13 cellular contexts compared by ENCODE assay signal in the genomic region with DNA sequence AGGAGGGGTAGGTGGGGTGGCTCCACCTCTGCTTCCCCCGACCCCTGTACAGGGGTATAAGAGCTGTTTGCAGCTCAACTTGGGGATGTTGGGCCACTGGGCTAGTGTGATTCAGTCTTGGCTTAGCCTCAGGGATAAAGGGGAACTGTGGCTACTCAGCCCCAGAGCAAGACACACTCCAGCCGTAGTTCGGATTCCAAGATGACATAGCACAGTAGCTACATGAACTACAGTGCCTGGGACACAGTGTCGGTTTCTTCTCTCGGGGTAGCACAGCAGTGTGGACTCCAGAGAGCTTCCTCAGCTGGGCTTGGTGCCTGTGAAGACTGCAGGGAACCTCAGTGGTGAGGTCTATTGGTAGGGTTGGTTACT.
"Had no signal": no experiment of that assay in that cellular context is flagged by ENCODE, and none has a peak within 500 bp of the region (broad histone marks: within the 10 kb centered on the region; RNA-seq: fewer than 3 reads in every experiment).

No MANE protein-coding gene starts in this region.

- H3K36me3 ChIP-seq: colonic mucosa, pancreas, uterus had no signal

- H3K4me1 ChIP-seq: colonic mucosa, gastrocnemius medialis, left ventricle myocardium inferior, pancreas, stomach, uterus had no signal

- H3K27ac ChIP-seq: colonic mucosa, gastrocnemius medialis, left ventricle myocardium inferior, pancreas, stomach, uterus had no signal

- H3K27ac Mint-ChIP-seq: activated CD8-positive, alpha-beta T cell treated with anti-CD3 and anti-CD28 coated beads, Interleukin-2, amount 10 ng/mL, durations not matched to agents 7 days and 5 days; activated naive CD8-positive, alpha-beta T cell treated with anti-CD3 and anti-CD28 coated beads, Interleukin-2, amount 50 U/mL, for 24 hours; activated T-helper 1 cell treated with anti-CD3 and anti-CD28 coated beads, Interleukin-12 subunit alpha, Interleukin-12 subunit beta, Interleukin-2, Interleukin-4 antibody, amounts not matched to agents 30 ng/mL and 10 ng/mL and 1 ng/mL, durations not matched to agents 14 hours and 24 hours and 36 hours had no signal

- H3K9me3 Mint-ChIP-seq: activated naive CD8-positive, alpha-beta T cell treated with anti-CD3 and anti-CD28 coated beads, Interleukin-2, amount 50 U/mL, for 24 hours; activated T-helper 1 cell treated with anti-CD3 and anti-CD28 coated beads, Interleukin-12 subunit alpha, Interleukin-12 subunit beta, Interleukin-2, Interleukin-4 antibody, amounts not matched to agents 30 ng/mL and 10 ng/mL and 1 ng/mL, durations not matched to agents 14 hours and 24 hours and 36 hours had no signal

- DNase-seq: activated CD4-positive, alpha-beta T cell treated with anti-CD3 and anti-CD28 coated beads for 4 hours; activated CD8-positive, alpha-beta memory T cell treated with anti-CD3 and anti-CD28 coated beads, Interleukin-2, amount 50 U/mL, for 48 hours; activated CD8-positive, alpha-beta T cell treated with anti-CD3 and anti-CD28 coated beads, Interleukin-2, amount 10 ng/mL, durations not matched to agents 7 days and 5 days; activated naive CD4-positive, alpha-beta T cell; activated naive CD8-positive, alpha-beta T cell treated with anti-CD3 and anti-CD28 coated beads, Interleukin-2, amount 50 U/mL, for 24 hours; colonic mucosa; gastrocnemius medialis; left ventricle myocardium inferior; pancreas; stimulated activated CD4-positive, alpha-beta T cell treated with anti-CD3 and anti-CD28 coated beads, Interleukin-4, amount 100 ng/mL, for 24 hours; stomach; uterus had no signal

- H3K9me3 ChIP-seq: colonic mucosa, gastrocnemius medialis, left ventricle myocardium inferior, pancreas, stomach, uterus had no signal

- H3K4me3 Mint-ChIP-seq: activated CD8-positive, alpha-beta T cell treated with anti-CD3 and anti-CD28 coated beads, Interleukin-2, amount 10 ng/mL, durations not matched to agents 7 days and 5 days; activated naive CD8-positive, alpha-beta T cell treated with anti-CD3 and anti-CD28 coated beads, Interleukin-2, amount 50 U/mL, for 24 hours; activated T-helper 1 cell treated with anti-CD3 and anti-CD28 coated beads, Interleukin-12 subunit alpha, Interleukin-12 subunit beta, Interleukin-2, Interleukin-4 antibody, amounts not matched to agents 30 ng/mL and 10 ng/mL and 1 ng/mL, durations not matched to agents 14 hours and 24 hours and 36 hours had no signal

- H3K27me3 ChIP-seq: colonic mucosa, gastrocnemius medialis, pancreas, stomach, uterus had no signal

- H3K4me3 ChIP-seq: colonic mucosa, gastrocnemius medialis, left ventricle myocardium inferior, pancreas, stomach, uterus had no signal

- H3K27me3 Mint-ChIP-seq: activated naive CD8-positive, alpha-beta T cell treated with anti-CD3 and anti-CD28 coated beads, Interleukin-2, amount 50 U/mL, for 24 hours had no signal

- H3K4me1 Mint-ChIP-seq: activated naive CD8-positive, alpha-beta T cell treated with anti-CD3 and anti-CD28 coated beads, Interleukin-2, amount 50 U/mL, for 24 hours had no signal

- ATAC-seq: activated CD8-positive, alpha-beta T cell treated with anti-CD3 and anti-CD28 coated beads, Interleukin-2, amount 10 ng/mL, durations not matched to agents 7 days and 5 days; activated naive CD8-positive, alpha-beta T cell treated with anti-CD3 and anti-CD28 coated beads, Interleukin-2, amount 50 U/mL, for 24 hours; gastrocnemius medialis had no signal
